Comparison of ENCODE assay signal across 1 cellular context in genomic region chr12:116314477-116314876, GRCh38.
TF ChIP-seq lines count a peak whose summit lies in the region.

No MANE protein-coding gene starts in this region.

TF ChIP-seq in liver, 16 proteins besides CTCF, POLR2A, EP300 and RAD21 (continued from another document):
- TF ChIP-seq TAF1 (conservative IDR thresholded peaks at IDR 0.05) (no peak), GABPA (IDR thresholded peaks at IDR 0.05 in 1 of 2, conservative IDR thresholded peaks at IDR 0.05 in 1 of 2) (peak in 1 of 2 donors; percentile 19), HNF4G (IDR thresholded peaks at IDR 0.05) (no peak), MAX (IDR thresholded peaks at IDR 0.05) (peak; percentile 72), NR2F2 (IDR thresholded peaks at IDR 0.05) (no peak), FOXA1 (IDR thresholded peaks at IDR 0.05) (no peak), FOXA2 (IDR thresholded peaks at IDR 0.05) (no peak), JUND (IDR thresholded peaks at IDR 0.05) (peak in 1 of 2 donors; percentile 30)
